In the genomic region with DNA sequence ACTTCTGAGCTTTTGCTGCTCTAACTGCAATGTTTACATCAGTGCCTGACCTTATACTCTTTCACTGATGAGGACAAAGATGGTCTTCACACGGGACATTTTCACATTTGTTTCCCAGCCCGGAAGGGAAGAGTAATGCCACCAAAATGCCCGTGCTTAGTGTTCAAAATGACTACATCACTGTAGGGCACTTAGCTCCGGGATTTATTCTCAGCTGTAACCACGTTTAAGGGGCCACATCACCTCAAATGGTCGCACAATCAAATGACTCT, we compare ENCODE assay signal across 8 cellular contexts. TPM values are rescaled to one million over a fixed set of nuclear protein-coding genes. Genes with fewer than 3 reads are reported as not detected.
A peak's percentile ranks its signal among the peaks of the same experiment; 100 is the strongest.
DNase-seq lines count a peak whose midpoint lies in the region; ATAC-seq and TF ChIP-seq lines count a peak whose summit lies in the region.

No MANE protein-coding gene starts in this region.

- H4K20me1 ChIP-seq in MM.1S (ENCODE audit: insufficient read depth, low read length) = no peaks in the 10 kb centered on the region

- peak overlapping the region; percentile 98 to 100 (median 100) for H3K27ac Mint-ChIP-seq in CD14-positive monocyte
- peak overlapping the region; percentile 91 for H3K27ac Mint-ChIP-seq in neural crest cell (ENCODE audit: unreplicated experiment)

- H3K9ac ChIP-seq in MM.1S (ENCODE audit: low read length) = peak overlapping the region; percentile 98

- H3K36me3 ChIP-seq in MM.1S (replicated peaks; ENCODE audit: insufficient read depth, low read length) (no peaks in the 10 kb centered on the region), ectodermal cell (ENCODE audit: control insufficient read depth, insufficient read depth, low read length) (no peaks in the 10 kb centered on the region)

- WGBS in ectodermal cell, 2 experiments = 33 to 38% methylated on average over 6 of the region's 6 CpGs

- TF ChIP-seq CTCF in CD14-positive monocyte (IDR thresholded peaks at IDR 0.05) = no peak
- no peak for TF ChIP-seq CTCF in MM.1S (IDR thresholded peaks at IDR 0.05; ENCODE audit: low read length)
- TF ChIP-seq CTCF in neural crest cell (conservative IDR thresholded peaks at IDR 0.05) = no peak

- H3K4me1 ChIP-seq in MM.1S (ENCODE audit: low read length) = peaks cover 45% of the 10 kb centered on the region
- H3K4me1 ChIP-seq in ectodermal cell (ENCODE audit: control insufficient read depth, insufficient read depth, low read length) = peaks cover 43% of the 10 kb centered on the region

- peaks cover 0 to 6% (median 1%) of the 10 kb centered on the region in 3 donors for H3K27me3 Mint-ChIP-seq in CD14-positive monocyte (ENCODE audit: low read depth in 3 of 3)
- H3K27me3 Mint-ChIP-seq in neural crest cell (ENCODE audit: low read depth) = peaks cover 2% of the 10 kb centered on the region

- H3K27ac ChIP-seq in MM.1S (ENCODE audit: low read length) (peak overlapping the region; percentile 97; the same call in 1 of the 2 replicates), ectodermal cell (ENCODE audit: insufficient read depth, low read depth, low read length, poor library complexity, severe bottlenecking) (peak overlapping the region; percentile 91)

- intact Hi-C loops in CD14-positive monocyte (cut with micrococcal nuclease) = loop anchor here (2.0 to 10.0 kb wide), 5 partner anchors 52 to 108 kb away; a partner anchor contains a TSS

- H3K36me3 Mint-ChIP-seq in CD14-positive monocyte (peaks cover 0 to 2% of the 10 kb centered on the region in 2 donors), neural crest cell (ENCODE audit: low read depth) (no peaks in the 10 kb centered on the region)

- no peaks in the 10 kb centered on the region for H3K9me3 ChIP-seq in MM.1S (replicated peaks; ENCODE audit: insufficient read depth, low read length)
- H3K9me3 ChIP-seq in ectodermal cell (ENCODE audit: control insufficient read depth, low read length) = no peaks in the 10 kb centered on the region

- H3F3A ChIP-seq in MM.1S (ENCODE audit: insufficient read depth, low read length) = peaks cover 22% of the 10 kb centered on the region

- DNase-seq in CD14-positive monocyte (ENCODE audit: low spot score) (no peak), MM.1S (no peak), neural crest cell (ENCODE audit: low read depth, low spot score) (no peak), NCI-H2196 (lab: John Stamatoyannopoulos, UW; ENCODE audit: unreplicated experiment) (no peak), left lobe of liver (ENCODE audit: low spot score) (no peak), NCI-H524 treated with DMSO at 0.1 percent for 48 hours (lab: John Stamatoyannopoulos, UW) (no peak)
- DNase-seq in stimulated activated CD4-positive, alpha-beta T cell treated with anti-CD3 and anti-CD28 coated beads, Interleukin-4, amount 100 ng/mL, for 24 hours = no peak

- H3K4me3 ChIP-seq in MM.1S (ENCODE audit: low read length) (peak overlapping the region; percentile 75), ectodermal cell (ENCODE audit: insufficient read depth, low read depth, low read length) (peak overlapping the region; percentile 58)

- H3K9me2 ChIP-seq in MM.1S (replicated peaks; ENCODE audit: insufficient read depth, low read length) = no peaks in the 10 kb centered on the region

- peak overlapping the region; percentile 94 for H3K4me2 ChIP-seq in MM.1S (ENCODE audit: low read depth, low read length)

- H3K4me3 Mint-ChIP-seq in CD14-positive monocyte (peak overlapping the region; percentile 57 to 87), neural crest cell (peak overlapping the region; percentile 86)

- H2AFZ ChIP-seq in MM.1S (ENCODE audit: low read length) = peak overlapping the region; percentile 37; the same call in 1 of the 2 replicates

- H3K9me3 Mint-ChIP-seq in CD14-positive monocyte (peaks cover 0 to 1% (median 0%) of the 10 kb centered on the region in 7 donors), neural crest cell (no peaks in the 10 kb centered on the region)

- H3K27me3 ChIP-seq in MM.1S (replicated peaks; ENCODE audit: insufficient read depth, low read length) (no peaks in the 10 kb centered on the region), ectodermal cell (ENCODE audit: control insufficient read depth, insufficient read depth, low read length, poor library complexity, severe bottlenecking) (no peaks in the 10 kb centered on the region)

- H3K4me1 Mint-ChIP-seq in CD14-positive monocyte (peaks cover 67% of the 10 kb centered on the region), neural crest cell (peaks cover 44% of the 10 kb centered on the region)

- no peaks in the 10 kb centered on the region for H3K79me2 ChIP-seq in MM.1S (ENCODE audit: low read length)

- ATAC-seq in left lobe of liver = no peak

RNA-seq across cellular contexts. Expression of a gene that starts 2.9 kb away (rescaled TPM):
- not detected for polyA plus RNA-seq in CD14-positive monocyte
- polyA plus RNA-seq in ectodermal cell (2013, experiment 1 of 4) = 0.50 TPM
- 0.36 TPM for polyA plus RNA-seq in ectodermal cell (2013, experiment 2 of 4)
- polyA plus RNA-seq in ectodermal cell (2013, experiment 3 of 4) = 0.48 TPM
- polyA plus RNA-seq in ectodermal cell (2013, experiment 4 of 4) = 0.36 TPM
- total RNA-seq in neural crest cell (not detected in 2 replicates), left lobe of liver (not detected)

RNA-seq across cellular contexts. Expression of a gene that starts 56.4 kb away (rescaled TPM):
- 1 to 10 TPM; 1.6 to 3.2 TPM for polyA plus RNA-seq in CD14-positive monocyte
- 32.7 TPM for polyA plus RNA-seq in ectodermal cell (2013, experiment 1 of 4)
- polyA plus RNA-seq in ectodermal cell (2013, experiment 2 of 4) = 30.8 TPM
- polyA plus RNA-seq in ectodermal cell (2013, experiment 3 of 4) = 23.5 TPM
- 26.6 TPM for polyA plus RNA-seq in ectodermal cell (2013, experiment 4 of 4)
- 16.0 and 16.3 TPM in 2 replicates for total RNA-seq in neural crest cell
- total RNA-seq in left lobe of liver = 4.4 TPM
